ENCODE assay signal across 2 cellular contexts in genomic region chr6:4861564-4861963, GRCh38.
TF ChIP-seq lines count a peak whose summit lies in the region.

No MANE protein-coding gene starts in this region.

TF ChIP-seq in K562, 482 proteins besides CTCF, POLR2A, EP300 and RAD21:
- TF ChIP-seq, protein P1, sequence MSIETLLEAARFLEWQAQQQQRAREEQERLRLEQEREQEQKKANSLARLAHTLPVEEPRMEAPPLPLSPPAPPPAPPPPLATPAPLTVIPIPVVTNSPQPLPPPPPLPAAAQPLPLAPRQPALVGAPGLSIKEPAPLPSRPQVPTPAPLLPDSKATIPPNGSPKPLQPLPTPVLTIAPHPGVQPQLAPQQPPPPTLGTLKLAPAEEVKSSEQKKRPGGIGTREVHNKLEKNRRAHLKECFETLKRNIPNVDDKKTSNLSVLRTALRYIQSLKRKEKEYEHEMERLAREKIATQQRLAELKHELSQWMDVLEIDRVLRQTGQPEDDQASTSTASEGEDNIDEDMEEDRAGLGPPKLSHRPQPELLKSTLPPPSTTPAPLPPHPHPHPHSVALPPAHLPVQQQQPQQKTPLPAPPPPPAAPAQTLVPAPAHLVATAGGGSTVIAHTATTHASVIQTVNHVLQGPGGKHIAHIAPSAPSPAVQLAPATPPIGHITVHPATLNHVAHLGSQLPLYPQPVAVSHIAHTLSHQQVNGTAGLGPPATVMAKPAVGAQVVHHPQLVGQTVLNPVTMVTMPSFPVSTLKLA (conservative IDR thresholded peaks at IDR 0.05): peak in 1 of 2 experiments; percentile 28; a peak in 1 of 4 replicates
- TF ChIP-seq ETV6 (IDR thresholded peaks at IDR 0.05; ENCODE audit: borderline replicate concordance in 1 of 2, low read depth in 2 of 2, low read length in 1 of 2) (no peak), ETV6 (CRISPR knock-in tag; IDR thresholded peaks at IDR 0.05; ENCODE audit: borderline replicate concordance) (no peak), ZNF282 (CRISPR knock-in tag; IDR thresholded peaks at IDR 0.05) (no peak), CEBPG (CRISPR knock-in tag; IDR thresholded peaks at IDR 0.05) (0 out of 2 replicates have a peak, but pooled peaks have one; percentile 3), CEBPG (tag; conservative IDR thresholded peaks at IDR 0.05 in 1 of 2, IDR thresholded peaks at IDR 0.05 in 1 of 2) (no peak), PTBP1 (IDR thresholded peaks at IDR 0.05; ENCODE audit: low read depth, low read length) (no peak), HNRNPL (IDR thresholded peaks at IDR 0.05; ENCODE audit: low read depth, low read length) (no peak), HNRNPLL (IDR thresholded peaks at IDR 0.05; ENCODE audit: low read depth, low read length, poor library complexity, severe bottlenecking) (no peak), MEF2D (tag; conservative IDR thresholded peaks at IDR 0.05; ENCODE audit: low read depth) (no peak), PHF21A (IDR thresholded peaks at IDR 0.05; ENCODE audit: borderline replicate concordance, low read depth) (no peak), SOX6 (IDR thresholded peaks at IDR 0.05) (no peak), MCM3 (IDR thresholded peaks at IDR 0.05) (no peak), SP2 (IDR thresholded peaks at IDR 0.05; ENCODE audit: extremely low read depth, low read depth, low read length, poor library complexity, severe bottlenecking) (no peak), L3MBTL2 (IDR thresholded peaks at IDR 0.05) (no peak), TOE1 (IDR thresholded peaks at IDR 0.05; ENCODE audit: borderline replicate concordance) (no peak), TOE1 (CRISPR knock-in tag; IDR thresholded peaks at IDR 0.05; ENCODE audit: borderline replicate concordance, low read depth) (no peak), C11orf30 (IDR thresholded peaks at IDR 0.05; ENCODE audit: low read depth) (no peak), JUN (IDR thresholded peaks at IDR 0.05; ENCODE audit: borderline replicate concordance, low read depth, low read length) (no peak), JUN (CRISPR knock-in tag; IDR thresholded peaks at IDR 0.05; ENCODE audit: borderline replicate concordance) (no peak), HCFC1 (IDR thresholded peaks at IDR 0.05; ENCODE audit: low read depth, low read length) (no peak), CBFB (CRISPR knock-in tag; IDR thresholded peaks at IDR 0.05) (no peak), PTTG1 (tag; IDR thresholded peaks at IDR 0.05; ENCODE audit: low read depth) (no peak), TEAD2 (tag; IDR thresholded peaks at IDR 0.05) (no peak), ZSCAN32 (CRISPR knock-in tag; IDR thresholded peaks at IDR 0.05) (no peak), CEBPB (tag; IDR thresholded peaks at IDR 0.05) (no peak), KDM2B (CRISPR knock-in tag; IDR thresholded peaks at IDR 0.05) (no peak), KHSRP (IDR thresholded peaks at IDR 0.05) (no peak), MAZ (CRISPR knock-in tag; conservative IDR thresholded peaks at IDR 0.05 in 1 of 2, IDR thresholded peaks at IDR 0.05 in 1 of 2) (no peak), POLR2AphosphoS2 (IDR thresholded peaks at IDR 0.05; ENCODE audit: low read length) (no peak), SREBF1 (IDR thresholded peaks at IDR 0.05; ENCODE audit: borderline replicate concordance, low read depth, low read length) (no peak), RBM17 (IDR thresholded peaks at IDR 0.05; ENCODE audit: borderline replicate concordance, low read depth, low read length) (no peak), KLF6 (CRISPR knock-in tag; IDR thresholded peaks at IDR 0.05; ENCODE audit: borderline replicate concordance) (no peak), ZFPM2 (CRISPR knock-in tag; IDR thresholded peaks at IDR 0.05) (no peak), NFXL1 (CRISPR knock-in tag; IDR thresholded peaks at IDR 0.05) (no peak), RAD51 (IDR thresholded peaks at IDR 0.05; ENCODE audit: borderline replicate concordance, low read depth) (peak; percentile 32; the same call in 1 of the 2 replicates), CTBP1 (IDR thresholded peaks at IDR 0.05; ENCODE audit: borderline replicate concordance) (no peak), ZBTB17 (CRISPR knock-in tag; IDR thresholded peaks at IDR 0.05) (no peak), ZNF436 (CRISPR knock-in tag; IDR thresholded peaks at IDR 0.05) (no peak)
- TF ChIP-seq, protein P2, sequence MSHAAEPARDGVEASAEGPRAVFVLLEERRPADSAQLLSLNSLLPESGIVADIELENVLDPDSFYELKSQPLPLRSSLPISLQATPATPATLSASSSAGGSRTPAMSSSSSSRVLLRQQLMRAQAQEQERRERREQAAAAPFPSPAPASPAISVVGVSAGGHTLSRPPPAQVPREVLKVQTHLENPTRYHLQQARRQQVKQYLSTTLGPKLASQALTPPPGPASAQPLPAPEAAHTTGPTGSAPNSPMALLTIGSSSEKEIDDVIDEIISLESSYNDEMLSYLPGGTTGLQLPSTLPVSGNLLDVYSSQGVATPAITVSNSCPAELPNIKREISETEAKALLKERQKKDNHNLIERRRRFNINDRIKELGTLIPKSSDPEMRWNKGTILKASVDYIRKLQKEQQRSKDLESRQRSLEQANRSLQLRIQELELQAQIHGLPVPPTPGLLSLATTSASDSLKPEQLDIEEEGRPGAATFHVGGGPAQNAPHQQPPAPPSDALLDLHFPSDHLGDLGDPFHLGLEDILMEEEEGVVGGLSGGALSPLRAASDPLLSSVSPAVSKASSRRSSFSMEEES (CRISPR knock-in tag; IDR thresholded peaks at IDR 0.05): peak; percentile 85

TF ChIP-seq in HepG2, 621 proteins besides CTCF, POLR2A, EP300 and RAD21:
- TF ChIP-seq ZNF572 (CRISPR knock-in tag; IDR thresholded peaks at IDR 0.05) (no peak), TBX3 (IDR thresholded peaks at IDR 0.05; ENCODE audit: borderline replicate concordance) (no peak), GPN1 (CRISPR knock-in tag; IDR thresholded peaks at IDR 0.05; ENCODE audit: borderline replicate concordance) (no peak)
- TF ChIP-seq, protein P3, sequence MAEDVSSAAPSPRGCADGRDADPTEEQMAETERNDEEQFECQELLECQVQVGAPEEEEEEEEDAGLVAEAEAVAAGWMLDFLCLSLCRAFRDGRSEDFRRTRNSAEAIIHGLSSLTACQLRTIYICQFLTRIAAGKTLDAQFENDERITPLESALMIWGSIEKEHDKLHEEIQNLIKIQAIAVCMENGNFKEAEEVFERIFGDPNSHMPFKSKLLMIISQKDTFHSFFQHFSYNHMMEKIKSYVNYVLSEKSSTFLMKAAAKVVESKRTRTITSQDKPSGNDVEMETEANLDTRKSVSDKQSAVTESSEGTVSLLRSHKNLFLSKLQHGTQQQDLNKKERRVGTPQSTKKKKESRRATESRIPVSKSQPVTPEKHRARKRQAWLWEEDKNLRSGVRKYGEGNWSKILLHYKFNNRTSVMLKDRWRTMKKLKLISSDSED (CRISPR knock-in tag; IDR thresholded peaks at IDR 0.05): no peak
TF ChIP-seq in HepG2: peak in this region for 0.
